ENCODE assay signal across 16 cellular contexts in the genomic region with DNA sequence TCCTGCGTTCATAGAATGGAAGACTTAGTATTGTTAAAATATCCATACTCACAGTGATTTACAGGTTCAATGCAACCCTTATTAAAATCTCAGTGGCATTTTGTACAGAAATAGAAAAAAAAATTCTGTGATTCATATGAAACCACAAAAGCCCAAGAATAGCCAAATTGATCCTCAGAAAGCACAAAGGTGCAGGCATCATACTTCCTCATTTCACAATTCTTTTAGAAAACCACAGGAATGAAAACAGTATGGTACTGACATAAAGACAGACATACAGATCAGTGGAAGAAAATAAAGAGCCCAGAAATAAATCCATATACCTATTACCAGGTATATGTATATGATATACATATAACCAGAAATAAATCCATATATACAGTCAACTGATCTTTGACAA.
DNase-seq lines count a peak whose midpoint lies in the region; ATAC-seq and TF ChIP-seq lines count a peak whose summit lies in the region.
"Had no signal": no experiment of that assay in that cellular context is flagged by ENCODE, and none has a peak within 500 bp of the region (broad histone marks: within the 10 kb centered on the region; RNA-seq: fewer than 3 reads in every experiment).

No MANE protein-coding gene starts in this region.

- ATAC-seq in GM19324 (IDR thresholded peaks at IDR 0.05; ENCODE audit: low FRiP score, unreplicated experiment) (no peak), left lobe of liver (no peak)
- ATAC-seq: activated CD8-positive, alpha-beta T cell treated with anti-CD3 and anti-CD28 coated beads for 36 hours had no signal

- 0 out of 2 replicates have a peak, but pooled peaks cover 9% of the 10 kb centered on the region for H3F3A ChIP-seq in GM23248 (ENCODE audit: insufficient read depth)

- H3K4ac ChIP-seq in mesenchymal stem cell (ENCODE audit: low read depth in 1 of 2, low read length in 2 of 2) = no peak overlapping the region

- WGBS in GM23248 (ENCODE audit: low coverage in 1 of 2, low lambda C conversion rate in 2 of 2, missing lambda C conversion rate in 2 of 2), 2 experiments = 50 to 78% methylated on average over 1 of the region's 1 CpG
- WGBS in mesenchymal stem cell = no CpG with 5 or more reads among the region's 1 CpG

- no peak overlapping the region for H2BK15ac ChIP-seq in mesenchymal stem cell (ENCODE audit: low read depth, poor library complexity, severe bottlenecking)

- in situ Hi-C loops in GM23248 (cut with MboI) = no loop called here
- in situ Hi-C loops in brain microvascular endothelial cell (cut with HindIII; ENCODE audit: low pct_ligation_motif_present, low sequenced_read_pairs) = no loop called here

- H2AFZ ChIP-seq in GM23248 (no peak overlapping the region), mesenchymal stem cell (ENCODE audit: low read depth, low read length) (no peak overlapping the region)

- no peaks in the 10 kb centered on the region for H3K36me3 ChIP-seq in GM23248 (ENCODE audit: low read depth)
- no peaks in the 10 kb centered on the region for H3K36me3 ChIP-seq in brain microvascular endothelial cell (replicated peaks)
- H3K36me3 ChIP-seq in mesenchymal stem cell (ENCODE audit: control insufficient read depth in 1 of 2, insufficient read depth in 2 of 2, low read depth in 1 of 2, low read length in 2 of 2) = no peaks in the 10 kb centered on the region
- no peaks in the 10 kb centered on the region for H3K36me3 ChIP-seq in H7 (replicated peaks; ENCODE audit: control insufficient read depth, insufficient read depth, low read length)
- H3K36me3 ChIP-seq: esophagus squamous epithelium, HAP-1, right atrium auricular region had no signal

- no peak overlapping the region for H3K23ac ChIP-seq in mesenchymal stem cell (ENCODE audit: low read length in 2 of 2)

- DNase-seq in GM23248 (peak; percentile 64), NOMO-1 (lab: John Stamatoyannopoulos, UW; ENCODE audit: unreplicated experiment in 2 of 2) (peak; percentile 32 to 76), brain microvascular endothelial cell (peak; percentile 54), mesenchymal stem cell (peak; percentile 36), H7 (no peak), NCI-H69 (lab: John Stamatoyannopoulos, UW) (no peak), left lobe of liver (ENCODE audit: low spot score) (no peak)
- DNase-seq: activated CD8-positive, alpha-beta T cell treated with anti-CD3 and anti-CD28 coated beads for 36 hours; activated effector memory CD4-positive, alpha-beta T cell treated with anti-CD3 and anti-CD28 coated beads, Interleukin-2, amount 50 U/mL, for 16 hours; cerebellar nuclear complex; esophagus squamous epithelium; NCI-H2029 treated with DMSO at 0.1 percent for 48 hours; NK-92 treated with Interleukin-12 subunit alpha and Interleukin-12 subunit beta, amount 100 ng/mL, for 24 hours had no signal

- H3K27me3 ChIP-seq in GM23248 (replicated peaks; ENCODE audit: insufficient read depth) = peaks cover 30% of the 10 kb centered on the region
- H3K27me3 ChIP-seq in brain microvascular endothelial cell (replicated peaks) = no peaks in the 10 kb centered on the region
- peaks cover 0 to 3% of the 10 kb centered on the region in 2 experiments for H3K27me3 ChIP-seq in mesenchymal stem cell (ENCODE audit: control insufficient read depth in 1 of 2, insufficient read depth in 1 of 2, low read length in 2 of 2)
- no peaks in the 10 kb centered on the region for H3K27me3 ChIP-seq in H7 (ENCODE audit: control insufficient read depth, insufficient read depth, low read length)
- H3K27me3 ChIP-seq: right atrium auricular region had no signal

- H3K79me2 ChIP-seq in GM23248 (ENCODE audit: insufficient read depth) = no peaks in the 10 kb centered on the region

- TF ChIP-seq CTCF in brain microvascular endothelial cell (IDR thresholded peaks at IDR 0.05; ENCODE audit: low read depth, low read length, missing control alignments) = no peak

- H3K27ac ChIP-seq in GM23248 (no peak overlapping the region), brain microvascular endothelial cell (no peak overlapping the region), mesenchymal stem cell (ENCODE audit: low read length, poor library complexity, severe bottlenecking) (no peak overlapping the region)
- H3K27ac ChIP-seq: esophagus squamous epithelium, right atrium auricular region had no signal

- H3K9ac ChIP-seq in GM23248 = no peak overlapping the region
- H3K9ac ChIP-seq in mesenchymal stem cell (ENCODE audit: low read length) = no peak overlapping the region

- no peaks in the 10 kb centered on the region for H3K79me1 ChIP-seq in mesenchymal stem cell (replicated peaks; ENCODE audit: low read length, poor library complexity, severe bottlenecking)

- H2AK5ac ChIP-seq in mesenchymal stem cell (ENCODE audit: low read length, severe bottlenecking) = no peak overlapping the region

- H3K4me2 ChIP-seq in GM23248 (ENCODE audit: unreplicated experiment) (no peak overlapping the region), mesenchymal stem cell (ENCODE audit: low read length, poor library complexity, severe bottlenecking) (no peak overlapping the region)

- no peak overlapping the region for H2BK120ac ChIP-seq in mesenchymal stem cell (ENCODE audit: low read depth, low read length)

- no peak overlapping the region for H2BK5ac ChIP-seq in mesenchymal stem cell (ENCODE audit: low read depth, low read length, poor library complexity, severe bottlenecking)

- no peaks in the 10 kb centered on the region for H3K9me2 ChIP-seq in GM23248 (ENCODE audit: insufficient read depth)

- no peak overlapping the region for H3K14ac ChIP-seq in mesenchymal stem cell (ENCODE audit: low read length in 2 of 2)

- H4K91ac ChIP-seq in mesenchymal stem cell (ENCODE audit: low read length) = no peak overlapping the region

- H3K4me3 ChIP-seq in GM23248 = no peak overlapping the region
- no peak overlapping the region for H3K4me3 ChIP-seq in brain microvascular endothelial cell (ENCODE audit: low read depth, low read length)
- no peak overlapping the region for H3K4me3 ChIP-seq in mesenchymal stem cell (ENCODE audit: insufficient read depth in 1 of 2, low read depth in 1 of 2, low read length in 2 of 2)
- no peak overlapping the region for H3K4me3 ChIP-seq in H7 (ENCODE audit: insufficient read depth, low read depth, low read length)
- H3K4me3 ChIP-seq: esophagus squamous epithelium, HAP-1, right atrium auricular region had no signal

- H3K9me3 ChIP-seq in GM23248 (ENCODE audit: low read depth) (no peaks in the 10 kb centered on the region), mesenchymal stem cell (ENCODE audit: control insufficient read depth, low read length) (no peaks in the 10 kb centered on the region)
- H3K9me3 ChIP-seq: esophagus squamous epithelium, HAP-1, right atrium auricular region had no signal

- H3K4me1 ChIP-seq in GM23248 (ENCODE audit: insufficient read depth) (peaks cover 23% of the 10 kb centered on the region), mesenchymal stem cell (ENCODE audit: control insufficient read depth, insufficient read depth, low read depth, low read length) (no peaks in the 10 kb centered on the region)
- H3K4me1 ChIP-seq: HAP-1, right atrium auricular region had no signal

- H4K20me1 ChIP-seq in GM23248 (ENCODE audit: insufficient read depth) = no peaks in the 10 kb centered on the region

- H4K8ac ChIP-seq in mesenchymal stem cell (ENCODE audit: low read length) = no peak overlapping the region

- no peak overlapping the region for H2BK12ac ChIP-seq in mesenchymal stem cell (ENCODE audit: low read length in 2 of 2)

- H3K18ac ChIP-seq in mesenchymal stem cell (ENCODE audit: low read depth in 1 of 2, low read length in 2 of 2) = no peak overlapping the region

Comparison
In these comparisons a context has a peak if more than half of its experiments do, and no peak if none do; other contexts are left out.
1. DNase-seq: peak in GM23248 (single experiment), NOMO-1 (2 of 2), brain microvascular endothelial cell (single experiment) and mesenchymal stem cell (single experiment); none in H7 (single experiment), NCI-H69 (single experiment) and left lobe of liver (single experiment).